Comparison of ENCODE assay signal across 16 cellular contexts in the genomic region with DNA sequence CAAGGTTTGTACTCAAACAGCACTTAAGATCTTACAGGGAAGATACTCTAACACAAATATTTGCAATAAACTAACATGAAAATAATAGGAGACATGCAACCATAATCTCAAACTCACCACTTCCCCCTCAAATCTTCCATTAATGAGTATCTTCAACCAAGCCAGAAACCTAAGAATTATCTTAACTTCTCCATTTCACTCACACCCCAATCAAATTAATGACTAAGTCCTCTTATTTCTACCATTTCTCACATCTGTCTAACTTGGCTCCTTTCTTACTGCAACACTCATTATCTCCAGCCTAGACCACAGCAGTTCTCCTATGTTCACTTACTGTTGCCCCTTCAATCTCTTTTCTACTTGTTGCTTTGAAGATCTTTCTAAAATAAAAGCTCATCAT. TPM values are rescaled to one million over a fixed set of nuclear protein-coding genes. Genes with fewer than 3 reads are reported as not detected.
"Had no signal": no experiment of that assay in that cellular context is flagged by ENCODE, and none has a peak within 500 bp of the region (broad histone marks: within the 10 kb centered on the region; RNA-seq: fewer than 3 reads in every experiment).

No MANE protein-coding gene starts in this region.

- DNase-seq: activated CD4-positive, alpha-beta T cell treated with anti-CD3 and anti-CD28 coated beads for 1 hour; activated CD4-positive, alpha-beta T cell treated with anti-CD3 and anti-CD28 coated beads, Interleukin-2, amount 50 U/mL, for 48 hours; activated gamma-delta T cell; activated naive CD8-positive, alpha-beta T cell treated with anti-CD3 and anti-CD28 coated beads, Interleukin-2, amount 10 ng/mL, durations not matched to agents 7 days and 5 days; body of pancreas; dermis blood vessel endothelial cell; effector memory CD4-positive, alpha-beta T cell; esophagus squamous epithelium; mesenchymal stem cell; mucosa of descending colon; naive thymus-derived CD4-positive, alpha-beta T cell; right cardiac atrium; T1000; upper lobe of left lung had no signal

- H3K27ac Mint-ChIP-seq: activated naive CD8-positive, alpha-beta T cell treated with anti-CD3 and anti-CD28 coated beads, Interleukin-2, amount 10 ng/mL, durations not matched to agents 7 days and 5 days; naive thymus-derived CD4-positive, alpha-beta T cell; neural progenitor cell had no signal

- H3K9me3 Mint-ChIP-seq: activated naive CD8-positive, alpha-beta T cell treated with anti-CD3 and anti-CD28 coated beads, Interleukin-2, amount 10 ng/mL, durations not matched to agents 7 days and 5 days; naive thymus-derived CD4-positive, alpha-beta T cell; neural progenitor cell had no signal

- H3K4me3 Mint-ChIP-seq: activated naive CD8-positive, alpha-beta T cell treated with anti-CD3 and anti-CD28 coated beads, Interleukin-2, amount 10 ng/mL, durations not matched to agents 7 days and 5 days; naive thymus-derived CD4-positive, alpha-beta T cell; neural progenitor cell had no signal

- H3K27me3 Mint-ChIP-seq: activated naive CD8-positive, alpha-beta T cell treated with anti-CD3 and anti-CD28 coated beads, Interleukin-2, amount 10 ng/mL, durations not matched to agents 7 days and 5 days; naive thymus-derived CD4-positive, alpha-beta T cell had no signal

- ATAC-seq: body of pancreas; mucosa of descending colon; naive thymus-derived CD4-positive, alpha-beta T cell; right cardiac atrium had no signal

- H3K4me1 Mint-ChIP-seq: neural progenitor cell had no signal

RNA-seq across cellular contexts. Expression of a gene that starts 27.1 kb away (rescaled TPM):
- polyA plus RNA-seq: hepatocyte had no signal
